31 cellular contexts compared by ENCODE assay signal in genomic region chr15:58602823-58603222, GRCh38.
"Had no signal": no experiment of that assay in that cellular context is flagged by ENCODE, and none has a peak within 500 bp of the region (broad histone marks: within the 10 kb centered on the region; RNA-seq: fewer than 3 reads in every experiment).

No MANE protein-coding gene starts in this region.

- H3K9me3 ChIP-seq: ovary, psoas muscle, spleen, suprapubic skin, testis, tibial nerve, upper lobe of left lung, vagina had no signal

- H3K9ac ChIP-seq: neural progenitor cell, parathyroid adenoma had no signal

- H3K79me2 ChIP-seq: parathyroid adenoma had no signal

- H3K27ac Mint-ChIP-seq: nephron; neural progenitor cell; progenitor cell of endocrine pancreas; stimulated activated memory B cell treated with anti-CD40 and anti-IgM and Interleukin-4, amounts not matched to agents 10 μg/mL and 1 μg/mL and 100 μg/mL, for 72 hours had no signal

- FAIRE-seq: urothelium cell line had no signal

- DNase-seq: natural killer cell; occipital lobe; ovary; posterior cingulate gyrus; psoas muscle; right cardiac atrium; spleen; stimulated activated CD4-positive, alpha-beta T cell treated with anti-CD3 and anti-CD28 coated beads, Interleukin-12 subunit alpha, Interleukin-12 subunit beta, amount 100 ng/mL, for 4 hours; stimulated activated CD4-positive, alpha-beta T cell treated with anti-CD3 and anti-CD28 coated beads, Interleukin-1b, Interleukin-23, amount 100 ng/mL, for 48 hours; stimulated activated CD4-positive, alpha-beta T cell treated with anti-CD3 and anti-CD28 coated beads, Interleukin-4, amount 100 ng/mL, for 1 hour; stimulated activated CD4-positive, alpha-beta T cell treated with anti-CD3 and anti-CD28 coated beads, Interleukin-4, amount 100 ng/mL, for 4 hours; stimulated activated CD8-positive, alpha-beta memory T cell treated with anti-CD3 and anti-CD28 coated beads, Interleukin-4, amount 100 ng/mL, for 48 hours; stimulated activated naive CD4-positive, alpha-beta T cell; stimulated activated naive CD8-positive, alpha-beta T cell treated with anti-CD3 and anti-CD28 coated beads, Interleukin-15, amount 100 ng/mL, for 72 hours; stimulated activated naive CD8-positive, alpha-beta T cell treated with anti-CD3 and anti-CD28 coated beads, Interleukin-15, Interleukin-2, amounts not matched to agents 100 U/mL and 50 U/mL, for 24 hours; substantia nigra; testis; trophoblast cell; upper lobe of left lung had no signal

- H3K4me3 ChIP-seq: neural progenitor cell, ovary, psoas muscle, skin epidermis, smooth muscle cell, spleen, suprapubic skin, testis, tibial nerve, upper lobe of left lung, vagina had no signal

- ATAC-seq: natural killer cell; psoas muscle; right cardiac atrium; sciatic nerve; stimulated activated memory B cell treated with anti-CD40 and anti-IgM and Interleukin-4, amounts not matched to agents 10 μg/mL and 1 μg/mL and 100 μg/mL, for 72 hours; stimulated activated naive CD8-positive, alpha-beta T cell treated with anti-CD3 and anti-CD28 coated beads, Interleukin-15, amount 100 ng/mL, for 72 hours; stimulated activated naive CD8-positive, alpha-beta T cell treated with anti-CD3 and anti-CD28 coated beads, Interleukin-15, Interleukin-2, amounts not matched to agents 100 U/mL and 50 U/mL, for 24 hours had no signal

- H3K4me1 ChIP-seq: parathyroid adenoma, psoas muscle, testis, upper lobe of left lung, vagina had no signal

- H3K9me3 Mint-ChIP-seq: natural killer cell; neural progenitor cell; stimulated activated memory B cell treated with anti-CD40 and anti-IgM and Interleukin-4, amounts not matched to agents 10 μg/mL and 1 μg/mL and 100 μg/mL, for 72 hours; stimulated activated naive CD8-positive, alpha-beta T cell treated with anti-CD3 and anti-CD28 coated beads, Interleukin-15, amount 100 ng/mL, for 72 hours had no signal

- H2AFZ ChIP-seq: neural progenitor cell, parathyroid adenoma had no signal

- H3K36me3 ChIP-seq: ovary had no signal

- H3K4me3 Mint-ChIP-seq: natural killer cell; nephron; neural progenitor cell; stimulated activated memory B cell treated with anti-CD40 and anti-IgM and Interleukin-4, amounts not matched to agents 10 μg/mL and 1 μg/mL and 100 μg/mL, for 72 hours; stimulated activated naive CD8-positive, alpha-beta T cell treated with anti-CD3 and anti-CD28 coated beads, Interleukin-15, amount 100 ng/mL, for 72 hours had no signal

- H3K27me3 ChIP-seq: neural progenitor cell, ovary, spleen, suprapubic skin, testis, tibial nerve, upper lobe of left lung, vagina had no signal

- H3K27me3 Mint-ChIP-seq: progenitor cell of endocrine pancreas; stimulated activated memory B cell treated with anti-CD40 and anti-IgM and Interleukin-4, amounts not matched to agents 10 μg/mL and 1 μg/mL and 100 μg/mL, for 72 hours; stimulated activated naive CD8-positive, alpha-beta T cell treated with anti-CD3 and anti-CD28 coated beads, Interleukin-15, amount 100 ng/mL, for 72 hours had no signal

- H3K27ac ChIP-seq: neural progenitor cell, ovary, parathyroid adenoma, psoas muscle, skin epidermis, spleen, suprapubic skin, testis, tibial nerve, upper lobe of left lung, vagina had no signal

- H3K4me2 ChIP-seq: neural progenitor cell, smooth muscle cell had no signal

- H3K4me1 Mint-ChIP-seq: nephron; neural progenitor cell; stimulated activated memory B cell treated with anti-CD40 and anti-IgM and Interleukin-4, amounts not matched to agents 10 μg/mL and 1 μg/mL and 100 μg/mL, for 72 hours had no signal
